26 cellular contexts compared by ENCODE assay signal in the genomic region with DNA sequence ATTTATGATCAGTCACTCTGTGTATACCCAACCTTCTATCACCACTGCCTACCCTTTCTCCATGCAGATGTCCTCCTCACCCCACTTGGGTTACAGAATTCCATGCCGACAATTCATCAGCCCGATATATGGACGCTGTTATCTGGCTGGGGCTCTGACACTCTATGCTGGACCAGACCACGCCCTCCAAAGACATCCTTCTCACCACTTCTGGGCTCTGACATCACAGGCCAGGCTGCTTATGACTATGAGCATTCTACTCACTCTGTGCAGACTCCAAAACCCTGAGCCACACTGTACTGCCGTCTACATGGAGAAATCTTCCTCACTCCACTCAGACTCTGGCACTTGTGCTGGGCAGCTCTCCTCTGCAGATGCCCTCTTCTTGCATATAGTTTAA.
"Had no signal": no experiment of that assay in that cellular context is flagged by ENCODE, and none has a peak within 500 bp of the region (broad histone marks: within the 10 kb centered on the region; RNA-seq: fewer than 3 reads in every experiment).

No MANE protein-coding gene starts in this region.

- H3K27me3 ChIP-seq: cardiac muscle cell, neural progenitor cell, sigmoid colon, upper lobe of left lung had no signal

- H3K27ac Mint-ChIP-seq: activated CD8-positive, alpha-beta T cell treated with anti-CD3 and anti-CD28 coated beads, Interleukin-2, amount 10 ng/mL, durations not matched to agents 7 days and 5 days; activated naive CD8-positive, alpha-beta T cell treated with anti-CD3 and anti-CD28 coated beads for 36 hours; activated T-helper 1 cell treated with anti-CD3 and anti-CD28 coated beads, Interleukin-12 subunit alpha, Interleukin-12 subunit beta, Interleukin-2, Interleukin-4 antibody, amounts not matched to agents 30 ng/mL and 10 ng/mL and 1 ng/mL, durations not matched to agents 14 hours and 24 hours and 36 hours; naive B cell; neural progenitor cell; T-helper 17 cell had no signal

- ATAC-seq: activated CD4-positive, CD25-positive, alpha-beta regulatory T cell treated with anti-CD3 and anti-CD28 coated beads, Interleukin-2, amount 50 U/mL, for 24 hours; activated CD8-positive, alpha-beta T cell treated with anti-CD3 and anti-CD28 coated beads, Interleukin-2, amount 10 ng/mL, durations not matched to agents 7 days and 5 days; left lobe of liver; lower lobe of right lung; mucosa of descending colon; T-helper 17 cell had no signal

- H3K36me3 ChIP-seq: cardiac muscle cell, lower lobe of right lung, neural progenitor cell, sigmoid colon, upper lobe of left lung had no signal

- H3K27ac ChIP-seq: cardiac muscle cell, epithelial cell of prostate, lower lobe of right lung, neural progenitor cell, sigmoid colon, upper lobe of left lung, VCaP had no signal

- H2AFZ ChIP-seq: neural progenitor cell had no signal

- H3K4me2 ChIP-seq: neural progenitor cell had no signal

- H3K27me3 Mint-ChIP-seq: naive B cell had no signal

- H3K9me3 Mint-ChIP-seq: activated naive CD8-positive, alpha-beta T cell treated with anti-CD3 and anti-CD28 coated beads for 36 hours; activated T-helper 1 cell treated with anti-CD3 and anti-CD28 coated beads, Interleukin-12 subunit alpha, Interleukin-12 subunit beta, Interleukin-2, Interleukin-4 antibody, amounts not matched to agents 30 ng/mL and 10 ng/mL and 1 ng/mL, durations not matched to agents 14 hours and 24 hours and 36 hours had no signal

- H3K4me3 Mint-ChIP-seq: activated CD8-positive, alpha-beta T cell treated with anti-CD3 and anti-CD28 coated beads, Interleukin-2, amount 10 ng/mL, durations not matched to agents 7 days and 5 days; activated naive CD8-positive, alpha-beta T cell treated with anti-CD3 and anti-CD28 coated beads for 36 hours; activated T-helper 1 cell treated with anti-CD3 and anti-CD28 coated beads, Interleukin-12 subunit alpha, Interleukin-12 subunit beta, Interleukin-2, Interleukin-4 antibody, amounts not matched to agents 30 ng/mL and 10 ng/mL and 1 ng/mL, durations not matched to agents 14 hours and 24 hours and 36 hours; naive B cell; neural progenitor cell had no signal

- DNase-seq: activated CD4-positive, alpha-beta T cell treated with anti-CD3 and anti-CD28 coated beads, Interleukin-2, amount 50 U/mL, for 1 hour; activated CD8-positive, alpha-beta T cell treated with anti-CD3 and anti-CD28 coated beads, Interleukin-2, amount 10 ng/mL, durations not matched to agents 7 days and 5 days; activated gamma-delta T cell; activated naive CD8-positive, alpha-beta T cell treated with anti-CD3 and anti-CD28 coated beads for 36 hours; amniotic stem cell; cortex of kidney; foreskin melanocyte; lower lobe of right lung; mesendoderm; mucosa of descending colon; naive B cell; retina; sigmoid colon; stimulated activated CD4-positive, alpha-beta T cell treated with anti-CD3 and anti-CD28 coated beads, Interleukin-2, amount 100 ng/mL, for 48 hours; stimulated activated CD8-positive, alpha-beta memory T cell treated with anti-CD3 and anti-CD28 coated beads, Interleukin-4, amount 100 ng/mL, for 48 hours; stimulated activated naive CD4-positive, alpha-beta T cell; SW 1271; T-helper 17 cell; upper lobe of left lung had no signal

- H3K9ac ChIP-seq: neural progenitor cell had no signal

- H3K4me1 ChIP-seq: lower lobe of right lung, neural progenitor cell, sigmoid colon, upper lobe of left lung had no signal

- H3K4me3 ChIP-seq: cardiac muscle cell, lower lobe of right lung, mucosa of descending colon, neural progenitor cell, sigmoid colon, upper lobe of left lung had no signal

- H3K9me3 ChIP-seq: lower lobe of right lung, mucosa of descending colon, sigmoid colon, upper lobe of left lung had no signal

- H3K36me3 Mint-ChIP-seq: activated naive CD8-positive, alpha-beta T cell treated with anti-CD3 and anti-CD28 coated beads for 36 hours; naive B cell; neural progenitor cell had no signal

- H3K4me1 Mint-ChIP-seq: naive B cell had no signal
